In genomic region chr7:84548366-84549085, GRCh38 we compare ENCODE assay signal across 1 cellular context.
TF ChIP-seq lines count a peak whose summit lies in the region.

No MANE protein-coding gene starts in this region.

TF ChIP-seq in H1, 55 proteins besides CTCF, POLR2A, EP300 and RAD21:
- TF ChIP-seq SIRT6 (IDR thresholded peaks at IDR 0.05; ENCODE audit: low read length) (no peak), SP1 (IDR thresholded peaks at IDR 0.05; ENCODE audit: low read depth, low read length) (no peak), GABPA (IDR thresholded peaks at IDR 0.05; ENCODE audit: borderline replicate concordance, insufficient read depth, low read length) (no peak), BRCA1 (IDR thresholded peaks at IDR 0.05; ENCODE audit: low read depth, low read length) (no peak), CHD1 (IDR thresholded peaks at IDR 0.05; ENCODE audit: low read depth, low read length) (no peak), TCF12 (IDR thresholded peaks at IDR 0.05; ENCODE audit: low read depth, low read length) (no peak), CREB1 (IDR thresholded peaks at IDR 0.05) (no peak), JUN (IDR thresholded peaks at IDR 0.05; ENCODE audit: low read depth, low read length) (no peak), KDM4A (IDR thresholded peaks at IDR 0.05; ENCODE audit: low read depth, low read length, severe bottlenecking) (no peak), GTF2F1 (IDR thresholded peaks at IDR 0.05; ENCODE audit: borderline replicate concordance, low read depth, low read length) (no peak), MAFK (IDR thresholded peaks at IDR 0.05; ENCODE audit: low read depth, low read length) (no peak), NRF1 (IDR thresholded peaks at IDR 0.05; ENCODE audit: low read depth, low read length) (no peak), ZNF274 (IDR thresholded peaks at IDR 0.05; ENCODE audit: borderline replicate concordance, extremely low read depth, low read length) (no peak), BCL11A (IDR thresholded peaks at IDR 0.05; ENCODE audit: low read depth in 2 of 2, low read length in 2 of 2) (peak in 1 of 2 experiments; percentile 81), SAP30 (IDR thresholded peaks at IDR 0.05; ENCODE audit: insufficient read depth, insufficient replicate concordance, low read length) (no peak), EZH2 (IDR thresholded peaks at IDR 0.05; ENCODE audit: low read depth, low read length, severe bottlenecking) (no peak), HDAC2 (IDR thresholded peaks at IDR 0.05; ENCODE audit: borderline replicate concordance in 1 of 2, low read depth in 2 of 2, low read length in 2 of 2) (no peak), RBBP5 (IDR thresholded peaks at IDR 0.05; ENCODE audit: borderline replicate concordance, low read depth, low read length) (no peak), RNF2 (IDR thresholded peaks at IDR 0.05; ENCODE audit: borderline replicate concordance, low read depth, low read length, missing control alignments, poor library complexity, severe bottlenecking) (no peak), HDAC6 (IDR thresholded peaks at IDR 0.05; ENCODE audit: low read depth, low read length) (no peak), FOSL1 (IDR thresholded peaks at IDR 0.05; ENCODE audit: insufficient read depth, low read depth, low read length) (no peak), TEAD4 (IDR thresholded peaks at IDR 0.05; ENCODE audit: low read depth, low read length) (peak; percentile 74), ASH2L (IDR thresholded peaks at IDR 0.05; ENCODE audit: low read length) (no peak), BACH1 (IDR thresholded peaks at IDR 0.05; ENCODE audit: low read length) (no peak), POU5F1 (IDR thresholded peaks at IDR 0.05; ENCODE audit: low read depth, low read length) (no peak), NANOG (IDR thresholded peaks at IDR 0.05; ENCODE audit: insufficient read depth, low read depth, low read length, poor library complexity, severe bottlenecking) (peak; percentile 61), KDM1A (IDR thresholded peaks at IDR 0.05; ENCODE audit: borderline replicate concordance, low read length) (no peak), TAF1 (IDR thresholded peaks at IDR 0.05; ENCODE audit: low read depth, low read length) (no peak)
- TF ChIP-seq, protein P1, sequence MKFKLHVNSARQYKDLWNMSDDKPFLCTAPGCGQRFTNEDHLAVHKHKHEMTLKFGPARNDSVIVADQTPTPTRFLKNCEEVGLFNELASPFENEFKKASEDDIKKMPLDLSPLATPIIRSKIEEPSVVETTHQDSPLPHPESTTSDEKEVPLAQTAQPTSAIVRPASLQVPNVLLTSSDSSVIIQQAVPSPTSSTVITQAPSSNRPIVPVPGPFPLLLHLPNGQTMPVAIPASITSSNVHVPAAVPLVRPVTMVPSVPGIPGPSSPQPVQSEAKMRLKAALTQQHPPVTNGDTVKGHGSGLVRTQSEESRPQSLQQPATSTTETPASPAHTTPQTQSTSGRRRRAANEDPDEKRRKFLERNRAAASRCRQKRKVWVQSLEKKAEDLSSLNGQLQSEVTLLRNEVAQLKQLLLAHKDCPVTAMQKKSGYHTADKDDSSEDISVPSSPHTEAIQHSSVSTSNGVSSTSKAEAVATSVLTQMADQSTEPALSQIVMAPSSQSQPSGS (IDR thresholded peaks at IDR 0.05; ENCODE audit: low read length), result no peak
- TF ChIP-seq, protein P2, sequence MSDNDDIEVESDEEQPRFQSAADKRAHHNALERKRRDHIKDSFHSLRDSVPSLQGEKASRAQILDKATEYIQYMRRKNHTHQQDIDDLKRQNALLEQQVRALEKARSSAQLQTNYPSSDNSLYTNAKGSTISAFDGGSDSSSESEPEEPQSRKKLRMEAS (IDR thresholded peaks at IDR 0.05), result no peak
- TF ChIP-seq, protein P3, sequence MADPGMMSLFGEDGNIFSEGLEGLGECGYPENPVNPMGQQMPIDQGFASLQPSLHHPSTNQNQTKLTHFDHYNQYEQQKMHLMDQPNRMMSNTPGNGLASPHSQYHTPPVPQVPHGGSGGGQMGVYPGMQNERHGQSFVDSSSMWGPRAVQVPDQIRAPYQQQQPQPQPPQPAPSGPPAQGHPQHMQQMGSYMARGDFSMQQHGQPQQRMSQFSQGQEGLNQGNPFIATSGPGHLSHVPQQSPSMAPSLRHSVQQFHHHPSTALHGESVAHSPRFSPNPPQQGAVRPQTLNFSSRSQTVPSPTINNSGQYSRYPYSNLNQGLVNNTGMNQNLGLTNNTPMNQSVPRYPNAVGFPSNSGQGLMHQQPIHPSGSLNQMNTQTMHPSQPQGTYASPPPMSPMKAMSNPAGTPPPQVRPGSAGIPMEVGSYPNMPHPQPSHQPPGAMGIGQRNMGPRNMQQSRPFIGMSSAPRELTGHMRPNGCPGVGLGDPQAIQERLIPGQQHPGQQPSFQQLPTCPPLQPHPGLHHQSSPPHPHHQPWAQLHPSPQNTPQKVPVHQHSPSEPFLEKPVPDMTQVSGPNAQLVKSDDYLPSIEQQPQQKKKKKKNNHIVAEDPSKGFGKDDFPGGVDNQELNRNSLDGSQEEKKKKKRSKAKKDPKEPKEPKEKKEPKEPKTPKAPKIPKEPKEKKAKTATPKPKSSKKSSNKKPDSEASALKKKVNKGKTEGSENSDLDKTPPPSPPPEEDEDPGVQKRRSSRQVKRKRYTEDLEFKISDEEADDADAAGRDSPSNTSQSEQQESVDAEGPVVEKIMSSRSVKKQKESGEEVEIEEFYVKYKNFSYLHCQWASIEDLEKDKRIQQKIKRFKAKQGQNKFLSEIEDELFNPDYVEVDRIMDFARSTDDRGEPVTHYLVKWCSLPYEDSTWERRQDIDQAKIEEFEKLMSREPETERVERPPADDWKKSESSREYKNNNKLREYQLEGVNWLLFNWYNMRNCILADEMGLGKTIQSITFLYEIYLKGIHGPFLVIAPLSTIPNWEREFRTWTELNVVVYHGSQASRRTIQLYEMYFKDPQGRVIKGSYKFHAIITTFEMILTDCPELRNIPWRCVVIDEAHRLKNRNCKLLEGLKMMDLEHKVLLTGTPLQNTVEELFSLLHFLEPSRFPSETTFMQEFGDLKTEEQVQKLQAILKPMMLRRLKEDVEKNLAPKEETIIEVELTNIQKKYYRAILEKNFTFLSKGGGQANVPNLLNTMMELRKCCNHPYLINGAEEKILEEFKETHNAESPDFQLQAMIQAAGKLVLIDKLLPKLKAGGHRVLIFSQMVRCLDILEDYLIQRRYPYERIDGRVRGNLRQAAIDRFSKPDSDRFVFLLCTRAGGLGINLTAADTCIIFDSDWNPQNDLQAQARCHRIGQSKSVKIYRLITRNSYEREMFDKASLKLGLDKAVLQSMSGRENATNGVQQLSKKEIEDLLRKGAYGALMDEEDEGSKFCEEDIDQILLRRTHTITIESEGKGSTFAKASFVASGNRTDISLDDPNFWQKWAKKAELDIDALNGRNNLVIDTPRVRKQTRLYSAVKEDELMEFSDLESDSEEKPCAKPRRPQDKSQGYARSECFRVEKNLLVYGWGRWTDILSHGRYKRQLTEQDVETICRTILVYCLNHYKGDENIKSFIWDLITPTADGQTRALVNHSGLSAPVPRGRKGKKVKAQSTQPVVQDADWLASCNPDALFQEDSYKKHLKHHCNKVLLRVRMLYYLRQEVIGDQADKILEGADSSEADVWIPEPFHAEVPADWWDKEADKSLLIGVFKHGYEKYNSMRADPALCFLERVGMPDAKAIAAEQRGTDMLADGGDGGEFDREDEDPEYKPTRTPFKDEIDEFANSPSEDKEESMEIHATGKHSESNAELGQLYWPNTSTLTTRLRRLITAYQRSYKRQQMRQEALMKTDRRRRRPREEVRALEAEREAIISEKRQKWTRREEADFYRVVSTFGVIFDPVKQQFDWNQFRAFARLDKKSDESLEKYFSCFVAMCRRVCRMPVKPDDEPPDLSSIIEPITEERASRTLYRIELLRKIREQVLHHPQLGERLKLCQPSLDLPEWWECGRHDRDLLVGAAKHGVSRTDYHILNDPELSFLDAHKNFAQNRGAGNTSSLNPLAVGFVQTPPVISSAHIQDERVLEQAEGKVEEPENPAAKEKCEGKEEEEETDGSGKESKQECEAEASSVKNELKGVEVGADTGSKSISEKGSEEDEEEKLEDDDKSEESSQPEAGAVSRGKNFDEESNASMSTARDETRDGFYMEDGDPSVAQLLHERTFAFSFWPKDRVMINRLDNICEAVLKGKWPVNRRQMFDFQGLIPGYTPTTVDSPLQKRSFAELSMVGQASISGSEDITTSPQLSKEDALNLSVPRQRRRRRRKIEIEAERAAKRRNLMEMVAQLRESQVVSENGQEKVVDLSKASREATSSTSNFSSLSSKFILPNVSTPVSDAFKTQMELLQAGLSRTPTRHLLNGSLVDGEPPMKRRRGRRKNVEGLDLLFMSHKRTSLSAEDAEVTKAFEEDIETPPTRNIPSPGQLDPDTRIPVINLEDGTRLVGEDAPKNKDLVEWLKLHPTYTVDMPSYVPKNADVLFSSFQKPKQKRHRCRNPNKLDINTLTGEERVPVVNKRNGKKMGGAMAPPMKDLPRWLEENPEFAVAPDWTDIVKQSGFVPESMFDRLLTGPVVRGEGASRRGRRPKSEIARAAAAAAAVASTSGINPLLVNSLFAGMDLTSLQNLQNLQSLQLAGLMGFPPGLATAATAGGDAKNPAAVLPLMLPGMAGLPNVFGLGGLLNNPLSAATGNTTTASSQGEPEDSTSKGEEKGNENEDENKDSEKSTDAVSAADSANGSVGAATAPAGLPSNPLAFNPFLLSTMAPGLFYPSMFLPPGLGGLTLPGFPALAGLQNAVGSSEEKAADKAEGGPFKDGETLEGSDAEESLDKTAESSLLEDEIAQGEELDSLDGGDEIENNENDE (IDR thresholded peaks at IDR 0.05; ENCODE audit: insufficient replicate concordance, low read length), result peak; percentile 57
